19 cellular contexts compared by ENCODE assay signal in genomic region chr17:16046966-16047365, GRCh38.
"Had no signal": no experiment of that assay in that cellular context is flagged by ENCODE, and none has a peak within 500 bp of the region (broad histone marks: within the 10 kb centered on the region; RNA-seq: fewer than 3 reads in every experiment).

No MANE protein-coding gene starts in this region.

- H3K4me3 Mint-ChIP-seq: activated B cell treated with CpG ODN at 0.5 μM for 24 hours; activated CD4-positive, alpha-beta T cell treated with anti-CD3 and anti-CD28 coated beads, Interleukin-2, amount 10 ng/mL, durations not matched to agents 7 days and 5 days; brain; dendritic cell treated with granulocyte-macrophage colony-stimulating factor and Interleukin-4, amounts not matched to agents 40 ng/mL and 50 ng/mL, for 4 days; effector memory CD8-positive, alpha-beta T cell; mesothelial cell of epicardium; neural progenitor cell; T-helper 2 cell treated with Interferon-gamma antibody and Interleukin-4, amounts not matched to agents 5 μg/mL and 100 μg/mL, for 36 hours had no signal

- H3K27ac Mint-ChIP-seq: activated B cell treated with CpG ODN at 0.5 μM for 24 hours; dendritic cell treated with granulocyte-macrophage colony-stimulating factor and Interleukin-4, amounts not matched to agents 40 ng/mL and 50 ng/mL, for 4 days; mesothelial cell of epicardium; neural progenitor cell; T-helper 2 cell treated with Interferon-gamma antibody and Interleukin-4, amounts not matched to agents 5 μg/mL and 100 μg/mL, for 36 hours had no signal

- H3K9me3 Mint-ChIP-seq: activated B cell treated with CpG ODN at 0.5 μM for 24 hours; activated CD4-positive, alpha-beta T cell treated with anti-CD3 and anti-CD28 coated beads, Interleukin-2, amount 10 ng/mL, durations not matched to agents 7 days and 5 days; dendritic cell treated with granulocyte-macrophage colony-stimulating factor and Interleukin-4, amounts not matched to agents 40 ng/mL and 50 ng/mL, for 4 days; effector memory CD8-positive, alpha-beta T cell; neural progenitor cell; T-helper 2 cell treated with Interferon-gamma antibody and Interleukin-4, amounts not matched to agents 5 μg/mL and 100 μg/mL, for 36 hours had no signal

- H3K27me3 ChIP-seq: heart left ventricle, neural progenitor cell, ovary, spleen, thyroid gland had no signal

- H3K36me3 ChIP-seq: ovary had no signal

- DNase-seq: activated B cell treated with CpG ODN at 0.5 μM for 24 hours; activated CD4-positive, alpha-beta T cell treated with anti-CD3 and anti-CD28 coated beads, Interleukin-2, amount 10 ng/mL, durations not matched to agents 7 days and 5 days; activated naive CD4-positive, alpha-beta T cell treated with Interleukin-2 at 50 U/mL for 16 hours; amygdala; effector memory CD8-positive, alpha-beta T cell; heart left ventricle; left colon; lower lobe of right lung; ovary; spleen; stimulated activated CD4-positive, alpha-beta T cell treated with anti-CD3 and anti-CD28 coated beads, Interleukin-1b, Interleukin-23, amount 100 ng/mL, for 48 hours; SW 1271; thyroid gland had no signal

- H3K27me3 Mint-ChIP-seq: activated B cell treated with CpG ODN at 0.5 μM for 24 hours; activated CD4-positive, alpha-beta T cell treated with anti-CD3 and anti-CD28 coated beads, Interleukin-2, amount 10 ng/mL, durations not matched to agents 7 days and 5 days; dendritic cell treated with granulocyte-macrophage colony-stimulating factor and Interleukin-4, amounts not matched to agents 40 ng/mL and 50 ng/mL, for 4 days; effector memory CD8-positive, alpha-beta T cell had no signal

- H3K27ac ChIP-seq: heart left ventricle, lower lobe of right lung, neural progenitor cell, ovary, spleen, thyroid gland had no signal

- H3K4me1 ChIP-seq: neural progenitor cell had no signal

- ATAC-seq: effector memory CD8-positive, alpha-beta T cell; heart left ventricle; left colon; lower lobe of right lung; sciatic nerve had no signal

- H3K9me3 ChIP-seq: heart left ventricle, lower lobe of right lung, ovary, spleen, thyroid gland had no signal

- H3K9ac ChIP-seq: neural progenitor cell had no signal

- H3K4me1 Mint-ChIP-seq: activated B cell treated with CpG ODN at 0.5 μM for 24 hours, brain, mesothelial cell of epicardium, neural progenitor cell had no signal

- H3K4me3 ChIP-seq: heart left ventricle, lower lobe of right lung, neural progenitor cell, ovary, spleen, thyroid gland had no signal
